ENCODE assay signal across 1 cellular context in the genomic region with DNA sequence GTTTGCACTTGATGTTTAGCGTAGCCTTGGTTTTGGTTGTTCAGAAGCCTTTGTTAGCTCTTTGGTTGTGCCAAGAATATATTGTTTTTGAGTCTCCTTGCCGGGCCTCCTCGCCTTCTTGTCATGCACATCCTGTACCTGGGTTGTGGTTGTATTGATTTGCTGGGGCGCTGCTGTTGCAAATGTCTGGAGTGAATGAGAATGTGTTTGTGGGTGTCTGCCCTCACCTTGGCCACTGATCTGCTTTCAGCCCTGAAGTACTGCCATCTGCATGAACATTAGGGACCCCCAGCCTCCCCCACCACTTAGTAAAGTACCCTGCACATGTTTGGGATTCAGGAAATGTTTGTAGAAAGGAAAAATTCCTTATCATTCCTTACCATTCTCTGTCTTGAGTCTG.
TF ChIP-seq lines count a peak whose summit lies in the region.

No MANE protein-coding gene starts in this region.

TF ChIP-seq in GM23338, 12 proteins besides CTCF, POLR2A, EP300 and RAD21 (continued from another document):
- TF ChIP-seq, protein P1, sequence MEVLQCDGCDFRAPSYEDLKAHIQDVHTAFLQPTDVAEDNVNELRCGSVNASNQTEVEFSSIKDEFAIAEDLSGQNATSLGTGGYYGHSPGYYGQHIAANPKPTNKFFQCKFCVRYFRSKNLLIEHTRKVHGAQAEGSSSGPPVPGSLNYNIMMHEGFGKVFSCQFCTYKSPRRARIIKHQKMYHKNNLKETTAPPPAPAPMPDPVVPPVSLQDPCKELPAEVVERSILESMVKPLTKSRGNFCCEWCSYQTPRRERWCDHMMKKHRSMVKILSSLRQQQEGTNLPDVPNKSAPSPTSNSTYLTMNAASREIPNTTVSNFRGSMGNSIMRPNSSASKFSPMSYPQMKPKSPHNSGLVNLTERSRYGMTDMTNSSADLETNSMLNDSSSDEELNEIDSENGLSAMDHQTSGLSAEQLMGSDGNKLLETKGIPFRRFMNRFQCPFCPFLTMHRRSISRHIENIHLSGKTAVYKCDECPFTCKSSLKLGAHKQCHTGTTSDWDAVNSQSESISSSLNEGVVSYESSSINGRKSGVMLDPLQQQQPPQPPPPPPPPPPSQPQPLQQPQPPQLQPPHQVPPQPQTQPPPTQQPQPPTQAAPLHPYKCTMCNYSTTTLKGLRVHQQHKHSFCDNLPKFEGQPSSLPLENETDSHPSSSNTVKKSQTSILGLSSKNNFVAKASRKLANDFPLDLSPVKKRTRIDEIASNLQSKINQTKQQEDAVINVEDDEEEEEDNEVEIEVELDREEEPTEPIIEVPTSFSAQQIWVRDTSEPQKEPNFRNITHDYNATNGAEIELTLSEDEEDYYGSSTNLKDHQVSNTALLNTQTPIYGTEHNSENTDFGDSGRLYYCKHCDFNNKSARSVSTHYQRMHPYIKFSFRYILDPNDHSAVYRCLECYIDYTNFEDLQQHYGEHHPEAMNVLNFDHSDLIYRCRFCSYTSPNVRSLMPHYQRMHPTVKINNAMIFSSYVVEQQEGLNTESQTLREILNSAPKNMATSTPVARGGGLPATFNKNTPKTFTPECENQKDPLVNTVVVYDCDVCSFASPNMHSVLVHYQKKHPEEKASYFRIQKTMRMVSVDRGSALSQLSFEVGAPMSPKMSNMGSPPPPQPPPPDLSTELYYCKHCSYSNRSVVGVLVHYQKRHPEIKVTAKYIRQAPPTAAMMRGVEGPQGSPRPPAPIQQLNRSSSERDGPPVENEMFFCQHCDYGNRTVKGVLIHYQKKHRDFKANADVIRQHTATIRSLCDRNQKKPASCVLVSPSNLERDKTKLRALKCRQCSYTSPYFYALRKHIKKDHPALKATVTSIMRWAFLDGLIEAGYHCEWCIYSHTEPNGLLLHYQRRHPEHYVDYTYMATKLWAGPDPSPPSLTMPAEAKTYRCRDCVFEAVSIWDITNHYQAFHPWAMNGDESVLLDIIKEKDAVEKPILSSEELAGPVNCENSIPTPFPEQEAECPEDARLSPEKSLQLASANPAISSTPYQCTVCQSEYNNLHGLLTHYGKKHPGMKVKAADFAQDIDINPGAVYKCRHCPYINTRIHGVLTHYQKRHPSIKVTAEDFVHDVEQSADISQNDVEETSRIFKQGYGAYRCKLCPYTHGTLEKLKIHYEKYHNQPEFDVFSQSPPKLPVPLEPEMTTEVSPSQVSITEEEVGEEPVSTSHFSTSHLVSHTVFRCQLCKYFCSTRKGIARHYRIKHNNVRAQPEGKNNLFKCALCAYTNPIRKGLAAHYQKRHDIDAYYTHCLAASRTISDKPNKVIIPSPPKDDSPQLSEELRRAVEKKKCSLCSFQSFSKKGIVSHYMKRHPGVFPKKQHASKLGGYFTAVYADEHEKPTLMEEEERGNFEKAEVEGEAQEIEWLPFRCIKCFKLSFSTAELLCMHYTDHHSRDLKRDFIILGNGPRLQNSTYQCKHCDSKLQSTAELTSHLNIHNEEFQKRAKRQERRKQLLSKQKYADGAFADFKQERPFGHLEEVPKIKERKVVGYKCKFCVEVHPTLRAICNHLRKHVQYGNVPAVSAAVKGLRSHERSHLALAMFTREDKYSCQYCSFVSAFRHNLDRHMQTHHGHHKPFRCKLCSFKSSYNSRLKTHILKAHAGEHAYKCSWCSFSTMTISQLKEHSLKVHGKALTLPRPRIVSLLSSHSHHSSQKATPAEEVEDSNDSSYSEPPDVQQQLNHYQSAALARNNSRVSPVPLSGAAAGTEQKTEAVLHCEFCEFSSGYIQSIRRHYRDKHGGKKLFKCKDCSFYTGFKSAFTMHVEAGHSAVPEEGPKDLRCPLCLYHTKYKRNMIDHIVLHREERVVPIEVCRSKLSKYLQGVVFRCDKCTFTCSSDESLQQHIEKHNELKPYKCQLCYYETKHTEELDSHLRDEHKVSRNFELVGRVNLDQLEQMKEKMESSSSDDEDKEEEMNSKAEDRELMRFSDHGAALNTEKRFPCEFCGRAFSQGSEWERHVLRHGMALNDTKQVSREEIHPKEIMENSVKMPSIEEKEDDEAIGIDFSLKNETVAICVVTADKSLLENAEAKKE (CRISPR knock-in tag; IDR thresholded peaks at IDR 0.05): no peak
- TF ChIP-seq, protein P2, sequence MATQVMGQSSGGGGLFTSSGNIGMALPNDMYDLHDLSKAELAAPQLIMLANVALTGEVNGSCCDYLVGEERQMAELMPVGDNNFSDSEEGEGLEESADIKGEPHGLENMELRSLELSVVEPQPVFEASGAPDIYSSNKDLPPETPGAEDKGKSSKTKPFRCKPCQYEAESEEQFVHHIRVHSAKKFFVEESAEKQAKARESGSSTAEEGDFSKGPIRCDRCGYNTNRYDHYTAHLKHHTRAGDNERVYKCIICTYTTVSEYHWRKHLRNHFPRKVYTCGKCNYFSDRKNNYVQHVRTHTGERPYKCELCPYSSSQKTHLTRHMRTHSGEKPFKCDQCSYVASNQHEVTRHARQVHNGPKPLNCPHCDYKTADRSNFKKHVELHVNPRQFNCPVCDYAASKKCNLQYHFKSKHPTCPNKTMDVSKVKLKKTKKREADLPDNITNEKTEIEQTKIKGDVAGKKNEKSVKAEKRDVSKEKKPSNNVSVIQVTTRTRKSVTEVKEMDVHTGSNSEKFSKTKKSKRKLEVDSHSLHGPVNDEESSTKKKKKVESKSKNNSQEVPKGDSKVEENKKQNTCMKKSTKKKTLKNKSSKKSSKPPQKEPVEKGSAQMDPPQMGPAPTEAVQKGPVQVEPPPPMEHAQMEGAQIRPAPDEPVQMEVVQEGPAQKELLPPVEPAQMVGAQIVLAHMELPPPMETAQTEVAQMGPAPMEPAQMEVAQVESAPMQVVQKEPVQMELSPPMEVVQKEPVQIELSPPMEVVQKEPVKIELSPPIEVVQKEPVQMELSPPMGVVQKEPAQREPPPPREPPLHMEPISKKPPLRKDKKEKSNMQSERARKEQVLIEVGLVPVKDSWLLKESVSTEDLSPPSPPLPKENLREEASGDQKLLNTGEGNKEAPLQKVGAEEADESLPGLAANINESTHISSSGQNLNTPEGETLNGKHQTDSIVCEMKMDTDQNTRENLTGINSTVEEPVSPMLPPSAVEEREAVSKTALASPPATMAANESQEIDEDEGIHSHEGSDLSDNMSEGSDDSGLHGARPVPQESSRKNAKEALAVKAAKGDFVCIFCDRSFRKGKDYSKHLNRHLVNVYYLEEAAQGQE (IDR thresholded peaks at IDR 0.05; ENCODE audit: unreplicated experiment): no peak
- TF ChIP-seq STAT1 (IDR thresholded peaks at IDR 0.05; ENCODE audit: unreplicated experiment) (no peak), NANOG (IDR thresholded peaks at IDR 0.05; ENCODE audit: borderline replicate concordance) (no peak), POLR2AphosphoS5 (IDR thresholded peaks at IDR 0.05; ENCODE audit: low read depth) (no peak), JUNB (IDR thresholded peaks at IDR 0.05; ENCODE audit: unreplicated experiment) (no peak)
